Comparison of ENCODE assay signal across 26 cellular contexts in genomic region chr2:7724336-7724735, GRCh38.
DNase-seq lines count a peak whose midpoint lies in the region; ATAC-seq, FAIRE-seq and TF ChIP-seq lines count a peak whose summit lies in the region.
"Had no signal": no experiment of that assay in that cellular context is flagged by ENCODE, and none has a peak within 500 bp of the region (broad histone marks: within the 10 kb centered on the region; RNA-seq: fewer than 3 reads in every experiment).

No MANE protein-coding gene starts in this region.

- H3K36me3 ChIP-seq in H1 (ENCODE audit: control insufficient read depth in 2 of 4, insufficient read depth in 4 of 4, low read length in 3 of 4) (no peaks in the 10 kb centered on the region), neuronal stem cell (replicated peaks in 1 of 2; ENCODE audit: control insufficient read depth in 2 of 2, insufficient read depth in 2 of 2, low read length in 2 of 2) (no peaks in the 10 kb centered on the region)
- H3K36me3 ChIP-seq: adrenal gland, BLaER1, heart right ventricle, vagina had no signal

- ATAC-seq in HG03439 (IDR thresholded peaks at IDR 0.05; ENCODE audit: unreplicated experiment): no peak

- POLR2A ChIA-PET in activated CD4-positive, alpha-beta memory T cell treated with anti-CD3 and anti-CD28 coated beads for 36 hours (lab: Charles Lee): interaction anchor here (1.3 to 2.3 kb wide), 3 partner anchors 49 to 274 kb away, joined by 3 to 8 read pairs (median 3); no protein-coding TSS in a partner anchor
- POLR2A ChIA-PET in H1 (lab: Charles Lee; ENCODE audit: partially characterized antibody): no interaction called here

- H3K9me3 ChIP-seq in H1 (ENCODE audit: insufficient read depth in 2 of 2, low read depth in 1 of 2, low read length in 1 of 2) (no peaks in the 10 kb centered on the region), neuronal stem cell (replicated peaks in 1 of 2; ENCODE audit: control insufficient read depth in 2 of 2, insufficient read depth in 1 of 2, low read depth in 1 of 2, low read length in 2 of 2) (no peaks in the 10 kb centered on the region)
- H3K9me3 ChIP-seq: adrenal gland, BLaER1, heart right ventricle, testis, vagina had no signal

- CTCF ChIA-PET in activated naive CD4-positive, alpha-beta T cell treated with anti-CD3 and anti-CD28 coated beads, Interleukin-2, amount 10 ng/mL, durations not matched to agents 7 days and 5 days (lab: Charles Lee): interaction anchor here (1.1 to 1.2 kb wide), 2 partner anchors 53 to 61 kb away, joined by 3 read pairs; no protein-coding TSS in a partner anchor
- CTCF ChIA-PET in activated CD4-positive, alpha-beta memory T cell treated with anti-CD3 and anti-CD28 coated beads for 36 hours (lab: Charles Lee): interaction anchor here (0.7 to 1.8 kb wide), 2 partner anchors 297 to 957 kb away, joined by 3 to 5 read pairs; partner anchors contain the start of gene ID2
- CTCF ChIA-PET in H1 (lab: Charles Lee; ENCODE audit: partially characterized antibody): interaction anchor here (1.1 to 1.3 kb wide), 3 partner anchors 15 to 290 kb away, joined by 3 read pairs; no protein-coding TSS in a partner anchor

- in situ Hi-C loops in KBM-7 (cut with MboI; ENCODE audit: low pct_unique_long_range_greater_than_20kb, low sequenced_read_pairs): no loop called here

- no peaks in the 10 kb centered on the region for H3K79me1 ChIP-seq in H1 (ENCODE audit: low read depth, low read length)
- no peaks in the 10 kb centered on the region for H3K79me1 ChIP-seq in neuronal stem cell (ENCODE audit: low read depth, low read length)

- no peak for TF ChIP-seq RAD21 in H1 (IDR thresholded peaks at IDR 0.05 in 1 of 2, conservative IDR thresholded peaks at IDR 0.05 in 1 of 2; ENCODE audit: low read depth in 2 of 2, low read length in 2 of 2)

- no peak overlapping the region for H3K18ac ChIP-seq in H1 (ENCODE audit: extremely low read depth, low read length)
- H3K18ac ChIP-seq in neuronal stem cell (ENCODE audit: low read length): no peak overlapping the region

- H2BK20ac ChIP-seq in H1 (ENCODE audit: low read length): 0 out of 2 replicates have a peak overlapping the region, but pooled peaks have one; percentile 17

- no peak overlapping the region for H2AFZ ChIP-seq in H1 (ENCODE audit: low read length)
- H2AFZ ChIP-seq in neuronal stem cell (ENCODE audit: low read length): no peak overlapping the region

- H2BK12ac ChIP-seq in H1 (ENCODE audit: low read depth, low read length) (no peak overlapping the region), neuronal stem cell (ENCODE audit: low read length) (no peak overlapping the region)

- no peak overlapping the region for H4K8ac ChIP-seq in H1 (ENCODE audit: extremely low read depth, insufficient read depth, low read length)
- no peak overlapping the region for H4K8ac ChIP-seq in neuronal stem cell (ENCODE audit: low read depth, low read length)

- H3K27me3 ChIP-seq in H1 (replicated peaks in 1 of 4; ENCODE audit: control insufficient read depth in 3 of 4, extremely low read depth in 1 of 4, insufficient read depth in 3 of 4, low read length in 3 of 4): no peaks in the 10 kb centered on the region
- H3K27me3 ChIP-seq in neuronal stem cell (ENCODE audit: control insufficient read depth in 3 of 3, insufficient read depth in 3 of 3, low read depth in 1 of 3, low read length in 3 of 3): no peaks in the 10 kb centered on the region
- H3K27me3 ChIP-seq: adrenal gland, BLaER1, heart right ventricle, testis, vagina had no signal

- H3K79me2 ChIP-seq in H1 (ENCODE audit: control insufficient read depth in 1 of 2, insufficient read depth in 2 of 2, low read length in 2 of 2): no peaks in the 10 kb centered on the region

- no peak overlapping the region for H3K4me3 Mint-ChIP-seq in activated naive CD4-positive, alpha-beta T cell treated with anti-CD3 and anti-CD28 coated beads, Interleukin-2, amount 10 ng/mL, durations not matched to agents 7 days and 5 days
- H3K4me3 Mint-ChIP-seq in activated CD4-positive, alpha-beta memory T cell treated with anti-CD3 and anti-CD28 coated beads for 36 hours: no peak overlapping the region
- no peak overlapping the region for H3K4me3 Mint-ChIP-seq in type B pancreatic cell
- H3K4me3 Mint-ChIP-seq: activated B cell treated with CpG ODN at 0.5 μM for 24 hours, memory B cell had no signal

- FAIRE-seq in H1 (lab: Jason Lieb, UNC): no peak
- FAIRE-seq: H54, HTR-8/SVneo had no signal

- H3K27me3 Mint-ChIP-seq in activated naive CD4-positive, alpha-beta T cell treated with anti-CD3 and anti-CD28 coated beads, Interleukin-2, amount 10 ng/mL, durations not matched to agents 7 days and 5 days: no peaks in the 10 kb centered on the region
- no peaks in the 10 kb centered on the region for H3K27me3 Mint-ChIP-seq in activated CD4-positive, alpha-beta memory T cell treated with anti-CD3 and anti-CD28 coated beads for 36 hours
- no peaks in the 10 kb centered on the region for H3K27me3 Mint-ChIP-seq in type B pancreatic cell
- H3K27me3 Mint-ChIP-seq: activated B cell treated with CpG ODN at 0.5 μM for 24 hours had no signal

- peaks cover 6% of the 10 kb centered on the region for H3K36me3 Mint-ChIP-seq in activated naive CD4-positive, alpha-beta T cell treated with anti-CD3 and anti-CD28 coated beads, Interleukin-2, amount 10 ng/mL, durations not matched to agents 7 days and 5 days
- peaks cover 26% of the 10 kb centered on the region for H3K36me3 Mint-ChIP-seq in activated CD4-positive, alpha-beta memory T cell treated with anti-CD3 and anti-CD28 coated beads for 36 hours
- no peaks in the 10 kb centered on the region for H3K36me3 Mint-ChIP-seq in type B pancreatic cell
- H3K36me3 Mint-ChIP-seq: brain, memory B cell had no signal

- H3K9me3 Mint-ChIP-seq in activated naive CD4-positive, alpha-beta T cell treated with anti-CD3 and anti-CD28 coated beads, Interleukin-2, amount 10 ng/mL, durations not matched to agents 7 days and 5 days: no peaks in the 10 kb centered on the region
- H3K9me3 Mint-ChIP-seq in activated CD4-positive, alpha-beta memory T cell treated with anti-CD3 and anti-CD28 coated beads for 36 hours: no peaks in the 10 kb centered on the region
- no peaks in the 10 kb centered on the region for H3K9me3 Mint-ChIP-seq in type B pancreatic cell
- H3K9me3 Mint-ChIP-seq: activated B cell treated with CpG ODN at 0.5 μM for 24 hours, brain, memory B cell had no signal

- H3K4me1 Mint-ChIP-seq in activated naive CD4-positive, alpha-beta T cell treated with anti-CD3 and anti-CD28 coated beads, Interleukin-2, amount 10 ng/mL, durations not matched to agents 7 days and 5 days: peaks cover 38% of the 10 kb centered on the region
- H3K4me1 Mint-ChIP-seq in activated CD4-positive, alpha-beta memory T cell treated with anti-CD3 and anti-CD28 coated beads for 36 hours (ENCODE audit: low read depth): peaks cover 36% of the 10 kb centered on the region
- peaks cover 22% of the 10 kb centered on the region for H3K4me1 Mint-ChIP-seq in type B pancreatic cell (ENCODE audit: unreplicated experiment)
- H3K4me1 Mint-ChIP-seq: activated B cell treated with CpG ODN at 0.5 μM for 24 hours, memory B cell had no signal

- no peak overlapping the region for H3K56ac ChIP-seq in H1 (replicated peaks; ENCODE audit: insufficient read length, low read depth, low read length)

- H4K20me1 ChIP-seq in H1 (replicated peaks in 1 of 2; ENCODE audit: control insufficient read depth in 1 of 2, insufficient read depth in 2 of 2, low read length in 2 of 2): no peaks in the 10 kb centered on the region
- H4K20me1 ChIP-seq: BLaER1 had no signal

- H2BK15ac ChIP-seq in H1 (ENCODE audit: low read length): no peak overlapping the region
- no peak overlapping the region for H2BK15ac ChIP-seq in neuronal stem cell (ENCODE audit: low read length)

- H3K4ac ChIP-seq in H1 (replicated peaks; ENCODE audit: insufficient read length, low read depth, low read length) (no peak overlapping the region), neuronal stem cell (ENCODE audit: low read length) (no peak overlapping the region)

- no peak for TF ChIP-seq POLR2A in H1 (IDR thresholded peaks at IDR 0.05; ENCODE audit: control extremely low read depth in 1 of 2, low read depth in 2 of 2, low read length in 2 of 2)

- H3K27ac ChIP-seq in H1 (ENCODE audit: low read depth, low read length) (no peak overlapping the region), neuronal stem cell (replicated peaks; ENCODE audit: low read length) (no peak overlapping the region)
- H3K27ac ChIP-seq: adrenal gland, BLaER1, KMS-11, testis, vagina had no signal

- no peak overlapping the region for H4K91ac ChIP-seq in H1 (replicated peaks; ENCODE audit: insufficient read length, low read length)
- no peak overlapping the region for H4K91ac ChIP-seq in neuronal stem cell (ENCODE audit: low read depth, low read length, poor library complexity)

- no peak overlapping the region for H3K4me3 ChIP-seq in H1 (ENCODE audit: extremely low read depth in 1 of 4, insufficient read depth in 2 of 4, low read depth in 3 of 4, low read length in 4 of 4)
- H3K4me3 ChIP-seq in neuronal stem cell (ENCODE audit: low read length in 2 of 2): no peak overlapping the region
- H3K4me3 ChIP-seq: adrenal gland, BLaER1, heart right ventricle, skin epidermis, testis, vagina had no signal

- peak overlapping the region; percentile 26 for H3K27ac Mint-ChIP-seq in activated naive CD4-positive, alpha-beta T cell treated with anti-CD3 and anti-CD28 coated beads, Interleukin-2, amount 10 ng/mL, durations not matched to agents 7 days and 5 days
- peak overlapping the region; percentile 80 for H3K27ac Mint-ChIP-seq in activated CD4-positive, alpha-beta memory T cell treated with anti-CD3 and anti-CD28 coated beads for 36 hours
- H3K27ac Mint-ChIP-seq in type B pancreatic cell: no peak overlapping the region
- H3K27ac Mint-ChIP-seq: activated B cell treated with CpG ODN at 0.5 μM for 24 hours, memory B cell had no signal

- H3K23ac ChIP-seq in H1 (ENCODE audit: insufficient read length) (no peak overlapping the region), neuronal stem cell (ENCODE audit: low read depth, low read length, poor library complexity) (no peak overlapping the region)

- H2BK5ac ChIP-seq in H1 (ENCODE audit: low read depth, low read length): no peak overlapping the region
- no peak overlapping the region for H2BK5ac ChIP-seq in neuronal stem cell (ENCODE audit: low read length)

- H4K5ac ChIP-seq in H1 (ENCODE audit: insufficient read length, low read depth, low read length): no peak overlapping the region

- intact Hi-C loops in activated CD4-positive, alpha-beta memory T cell treated with anti-CD3 and anti-CD28 coated beads for 36 hours (cut with micrococcal nuclease): loop anchor here (2.0 kb wide), 2 partner anchors 30 to 288 kb away; no protein-coding TSS in a partner anchor

- H3K9ac ChIP-seq in H1 (replicated peaks in 1 of 4; ENCODE audit: extremely low read depth in 1 of 4, low read depth in 3 of 4, low read length in 3 of 4) (no peak overlapping the region), neuronal stem cell (ENCODE audit: low read depth, low read length, poor library complexity) (no peak overlapping the region)
- H3K9ac ChIP-seq: BLaER1, KMS-11 had no signal

- H2AK5ac ChIP-seq in H1 (ENCODE audit: low read depth, low read length) (no peak overlapping the region), neuronal stem cell (ENCODE audit: low read depth, low read length) (no peak overlapping the region)

- H3K23me2 ChIP-seq in H1 (ENCODE audit: low read depth, low read length): no peaks in the 10 kb centered on the region

- no peak for DNase-seq in activated naive CD4-positive, alpha-beta T cell treated with anti-CD3 and anti-CD28 coated beads, Interleukin-2, amount 10 ng/mL, durations not matched to agents 7 days and 5 days
- no peak for DNase-seq in activated naive CD4-positive, alpha-beta T cell (lab: John Stamatoyannopoulos, UW)
- DNase-seq in activated CD4-positive, alpha-beta memory T cell treated with anti-CD3 and anti-CD28 coated beads for 36 hours: no peak
- DNase-seq in H1 (ENCODE audit: low read depth in 1 of 2, low spot score in 2 of 2): no peak
- no peak for DNase-seq in KBM-7
- no peak for DNase-seq in type B pancreatic cell (ENCODE audit: extremely low spot score, unreplicated experiment)
- DNase-seq in neuronal stem cell (ENCODE audit: low spot score): no peak
- DNase-seq: activated B cell treated with CpG ODN at 0.5 μM for 24 hours; activated effector memory CD4-positive, alpha-beta T cell treated with Interleukin-2 at 50 U/mL for 16 hours; adrenal gland; Calu3; heart right ventricle; left cardiac atrium; NCI-H146; NCI-H526 treated with DMSO at 0.1 percent for 48 hours; stimulated activated CD4-positive, alpha-beta T cell treated with anti-CD3 and anti-CD28 coated beads, Interleukin-2, amount 100 ng/mL, for 24 hours; testis had no signal

- H2BK120ac ChIP-seq in H1 (replicated peaks; ENCODE audit: low read depth, low read length) (no peak overlapping the region), neuronal stem cell (ENCODE audit: low read depth, low read length) (no peak overlapping the region)

- TF ChIP-seq EP300 in H1 (IDR thresholded peaks at IDR 0.05; ENCODE audit: borderline replicate concordance in 1 of 2, low read depth in 2 of 2, low read length in 2 of 2): no peak

- H3K14ac ChIP-seq in H1 (ENCODE audit: insufficient read length): no peak overlapping the region
- H3K14ac ChIP-seq in neuronal stem cell (ENCODE audit: low read length): no peak overlapping the region

- H3K4me1 ChIP-seq in H1 (replicated peaks in 1 of 4; ENCODE audit: control insufficient read depth in 3 of 4, insufficient read depth in 4 of 4, low read length in 3 of 4) (peaks cover 0 to 4% (median 0%) of the 10 kb centered on the region in 4 experiments; a peak in 2 of 7 replicates), neuronal stem cell (ENCODE audit: control insufficient read depth in 2 of 2, insufficient read depth in 1 of 2, low read depth in 1 of 2, low read length in 2 of 2) (peaks cover 0 to 10% of the 10 kb centered on the region in 2 donors)
- H3K4me1 ChIP-seq: adrenal gland, heart right ventricle, testis, vagina had no signal

- TF ChIP-seq CTCF in H1 (IDR thresholded peaks at IDR 0.05; ENCODE audit: control extremely low read depth in 1 of 3, insufficient read depth in 1 of 3, low read depth in 1 of 3, low read length in 3 of 3): no peak
- TF ChIP-seq CTCF in type B pancreatic cell (conservative IDR thresholded peaks at IDR 0.05): no peak

- no peak overlapping the region for H3K4me2 ChIP-seq in H1 (ENCODE audit: insufficient read depth in 1 of 2, low read depth in 2 of 2, low read length in 2 of 2)
- H3K4me2 ChIP-seq in neuronal stem cell (ENCODE audit: insufficient read depth, low read length, poor library complexity, severe bottlenecking): no peak overlapping the region
- H3K4me2 ChIP-seq: BLaER1, KMS-11 had no signal

- 87% methylated on average over 5 of the region's 5 CpGs; no CpG with 5 or more reads in 1 of the 2 experiments for WGBS in H1 (ENCODE audit: extremely low coverage in 1 of 2, insufficient coverage in 1 of 2, insufficient read length in 1 of 2, insufficient replicate concordance in 2 of 2, low coverage in 1 of 2, low lambda C conversion rate in 2 of 2, missing lambda C conversion rate in 1 of 2), 2 experiments
- WGBS in neuronal stem cell (ENCODE audit: extremely low coverage in 2 of 2, insufficient read length in 2 of 2, insufficient replicate concordance in 1 of 2), 2 donors: no CpG with 5 or more reads among the region's 5 CpGs
